9 cellular contexts compared by ENCODE assay signal in genomic region chr10:22322663-22323160, GRCh38. TPM values are rescaled to one million over a fixed set of nuclear protein-coding genes. Genes with fewer than 3 reads are reported as not detected.
DNase-seq lines count a peak whose midpoint lies in the region; ATAC-seq, FAIRE-seq and TF ChIP-seq lines count a peak whose summit lies in the region.
"Had no signal": no experiment of that assay in that cellular context is flagged by ENCODE, and none has a peak within 500 bp of the region (broad histone marks: within the 10 kb centered on the region; RNA-seq: fewer than 3 reads in every experiment).

No MANE protein-coding gene starts in this region.

- no peak overlapping the region for H4K8ac ChIP-seq in mesendoderm (ENCODE audit: low read depth, low read length)

- TF ChIP-seq EP300 in K562 (IDR thresholded peaks at IDR 0.05; ENCODE audit: low read length): no peak

- H3K18ac ChIP-seq in mesendoderm (ENCODE audit: low read length): no peak overlapping the region

- no peak overlapping the region for H2BK120ac ChIP-seq in mesendoderm (ENCODE audit: low read depth, low read length)

- no peaks in the 10 kb centered on the region for H3K9me3 ChIP-seq in heart left ventricle
- H3K9me3 ChIP-seq in K562 (replicated peaks; ENCODE audit: control insufficient read depth, insufficient read depth, low read depth, low read length): no peaks in the 10 kb centered on the region
- no peaks in the 10 kb centered on the region for H3K9me3 ChIP-seq in upper lobe of right lung

- H2BK5ac ChIP-seq in mesendoderm (ENCODE audit: low read length): no peak overlapping the region

- CTCF ChIA-PET in K562 (lab: Yijun Ruan, JAX; ENCODE audit: low intra/inter-chr PET ratio): no interaction called here

- no peaks in the 10 kb centered on the region for H3K79me1 ChIP-seq in mesendoderm (ENCODE audit: low read length)

- intact Hi-C loops in heart left ventricle (cut with DNase I): loop anchor here in 7 of 10 donors (2.0 to 10.0 kb wide), 9 partner anchors 18 to 798 kb away; partner anchors contain the start of genes DNAJC1 (in 2 of the 7), MLLT10 (in 1 of the 7), PIP4K2A (in 1 of the 7) and SKIDA1 (in 1 of the 7)
- intact Hi-C loops in cardiac septum (cut with DNase I): loop anchor here (5.0 kb wide), 1 partner anchor 320 kb away; the partner anchor contains the start of gene DNAJC1
- intact Hi-C loops in K562 (cut with micrococcal nuclease): loop anchor here (5.0 kb wide), 1 partner anchor 190 kb away; no protein-coding TSS in a partner anchor
- intact Hi-C loops in upper lobe of right lung (cut with DNase I): no loop called here

- DNase-seq in heart left ventricle: no peak
- DNase-seq in cardiac septum (ENCODE audit: low spot score): no peak
- DNase-seq in K562 (ENCODE audit: extremely low read depth in 1 of 4, low spot score in 3 of 4): no peak
- no peak for DNase-seq in mesendoderm
- DNase-seq in upper lobe of right lung: no peak
- DNase-seq in left lobe of liver (ENCODE audit: low spot score): no peak
- DNase-seq in NCI-H1694 treated with DMSO at 0.1 percent for 48 hours (lab: John Stamatoyannopoulos, UW): no peak

- TF ChIP-seq RAD21 in K562 (CRISPR knock-in tag; conservative IDR thresholded peaks at IDR 0.05 in 1 of 2, IDR thresholded peaks at IDR 0.05 in 1 of 2): no peak

- in situ Hi-C loops in K562 (cut with MboI): no loop called here

- H3K79me2 ChIP-seq in K562 (ENCODE audit: control insufficient read depth, insufficient read depth, low read length) (peaks cover 78% of the 10 kb centered on the region), mesendoderm (ENCODE audit: control insufficient read depth, insufficient read depth, low read length) (no peaks in the 10 kb centered on the region)

- H3K4me2 ChIP-seq in K562 (ENCODE audit: insufficient read depth, low read length) (peak overlapping the region; percentile 79), mesendoderm (ENCODE audit: low read length) (peak overlapping the region; percentile 41)

- TF ChIP-seq POLR2A in heart left ventricle (IDR thresholded peaks at IDR 0.05) (no peak), K562 (conservative IDR thresholded peaks at IDR 0.05) (no peak)

- no peak for ATAC-seq in heart left ventricle
- no peak for ATAC-seq in K562
- no peak for ATAC-seq in upper lobe of right lung
- ATAC-seq in HG02870 (IDR thresholded peaks at IDR 0.05; ENCODE audit: unreplicated experiment): no peak
- ATAC-seq in left lobe of liver: no peak

- H3K27me3 ChIP-seq in heart left ventricle (peaks cover 0 to 29% (median 0%) of the 10 kb centered on the region in 9 donors), K562 (ENCODE audit: control insufficient read depth in 2 of 2, insufficient read depth in 2 of 2, low read length in 2 of 2) (peaks cover 6 to 7% of the 10 kb centered on the region in 2 experiments; a peak in 3 of 5 replicates), mesendoderm (ENCODE audit: insufficient read depth, low read length, poor library complexity) (peaks cover 33% of the 10 kb centered on the region), upper lobe of right lung (peaks cover 6% of the 10 kb centered on the region)

- H2AK5ac ChIP-seq in mesendoderm (ENCODE audit: low read length): no peak overlapping the region

- H4K5ac ChIP-seq in mesendoderm (ENCODE audit: low read length): no peak overlapping the region

- no peak overlapping the region for H3K56ac ChIP-seq in mesendoderm (ENCODE audit: low read length)

- H3K9me1 ChIP-seq in K562 (ENCODE audit: control insufficient read depth, insufficient read depth, low read length): no peaks in the 10 kb centered on the region

- no peak for FAIRE-seq in K562 (lab: Jason Lieb, UNC)
- FAIRE-seq: bronchial epithelial cell had no signal

- WGBS in heart left ventricle, 4 donors: 73 to 79% (median 76%) methylated on average over 5 of the region's 5 CpGs
- WGBS in K562 (ENCODE audit: insufficient coverage, low coverage, missing lambda C conversion rate): 2% methylated on average over 5 of the region's 5 CpGs
- no CpG with 5 or more reads among the region's 5 CpGs for WGBS in mesendoderm (ENCODE audit: extremely low coverage, insufficient coverage, low lambda C conversion rate)

- peak overlapping the region in 2 of 12 donors; percentile 35 to 59 for H3K27ac ChIP-seq in heart left ventricle
- no peak overlapping the region for H3K27ac ChIP-seq in K562 (ENCODE audit: extremely low read depth, low read depth, low read length)
- no peak overlapping the region for H3K27ac ChIP-seq in mesendoderm (ENCODE audit: low read depth, low read length)
- H3K27ac ChIP-seq in upper lobe of right lung: no peak overlapping the region

- no peak overlapping the region for H2BK15ac ChIP-seq in mesendoderm (replicated peaks; ENCODE audit: low read depth)

- POLR2A ChIA-PET in K562 (lab: Yijun Ruan, JAX): interaction anchor here (0.6 to 1.6 kb wide), 4 partner anchors 16 to 114 kb away, joined by 3 to 6 read pairs (median 3); no protein-coding TSS in a partner anchor

- TSS peak; percentile 19 for BruUV-seq in K562 (replicated peaks; lab: Mats Ljungman, UMichigan)

- TF ChIP-seq CTCF in heart left ventricle (IDR thresholded peaks at IDR 0.05): no peak
- no peak for TF ChIP-seq CTCF in K562 (IDR thresholded peaks at IDR 0.05 in 2 of 3, conservative IDR thresholded peaks at IDR 0.05 in 1 of 3; ENCODE audit: insufficient read depth in 2 of 3, low read depth in 1 of 3, low read length in 3 of 3)
- TF ChIP-seq CTCF in upper lobe of right lung (IDR thresholded peaks at IDR 0.05): no peak

- H3K4me1 ChIP-seq in heart left ventricle (peaks cover 0 to 61% (median 45%) of the 10 kb centered on the region in 12 donors), K562 (replicated peaks in 1 of 2; ENCODE audit: control insufficient read depth in 2 of 2, insufficient read depth in 2 of 2, low read length in 2 of 2) (peaks cover 13 to 23% of the 10 kb centered on the region in 2 experiments; a peak in 3 of 5 replicates), mesendoderm (ENCODE audit: control insufficient read depth, low read depth, low read length) (peaks cover 5% of the 10 kb centered on the region), upper lobe of right lung (peaks cover 39% of the 10 kb centered on the region)

- peak overlapping the region; percentile 60 to 95 for H3K9ac ChIP-seq in K562 (ENCODE audit: insufficient read depth in 1 of 2, low read depth in 2 of 2, low read length in 2 of 2)
- H3K9ac ChIP-seq in mesendoderm (ENCODE audit: low read length): peak overlapping the region; percentile 57

- H4K20me1 ChIP-seq in K562 (replicated peaks; ENCODE audit: control insufficient read depth, insufficient read depth, low read length): 0 out of 2 replicates have a peak, but pooled peaks cover 6% of the 10 kb centered on the region

- peaks cover 0 to 15% (median 14%) of the 10 kb centered on the region in 9 donors for H3K36me3 ChIP-seq in heart left ventricle
- peaks cover 17% of the 10 kb centered on the region for H3K36me3 ChIP-seq in K562 (ENCODE audit: control insufficient read depth, insufficient read depth, low read length)
- no peaks in the 10 kb centered on the region for H3K36me3 ChIP-seq in mesendoderm (ENCODE audit: control insufficient read depth, insufficient read depth, low read length)
- H3K36me3 ChIP-seq in upper lobe of right lung: peaks cover 11% of the 10 kb centered on the region

- H3K23ac ChIP-seq in mesendoderm (ENCODE audit: low read length): no peak overlapping the region

- no peak overlapping the region for H2AFZ ChIP-seq in K562 (ENCODE audit: low read depth, low read length)

- H3K4me3 ChIP-seq in heart left ventricle (peak overlapping the region; percentile 50 to 88 (median 68)), K562 (peak overlapping the region; percentile 77), mesendoderm (ENCODE audit: low read length) (no peak overlapping the region), upper lobe of right lung (peak overlapping the region; percentile 78)

- H3K4ac ChIP-seq in mesendoderm (ENCODE audit: low read depth, low read length): no peak overlapping the region

RNA-seq across cellular contexts. Expression of gene BMI1, which starts 1.8 kb away (rescaled TPM):
- total RNA-seq in heart left ventricle (10 to 100 TPM; 27.2 to 48.5 (median 31.1) TPM), cardiac septum (44.1 TPM), K562 (2014; rRNA removed) (55.4 and 56.3 TPM in 2 replicates), K562 (2014; rRNA removed; fragmentation: Illumina TruSeq; extraction: Trizol) (91.5 and 95.1 TPM in 2 replicates), K562 (2015; rRNA removed; fragmentation: Illumina TruSeq; extraction: Trizol) (96.4 and 103 TPM in 2 replicates), K562 (2021) (73.8 and 82.1 TPM in 2 replicates), upper lobe of right lung (50.9 TPM), left lobe of liver (25.4 TPM)
- polyA plus RNA-seq in heart left ventricle (10 to 100 TPM; 10.6 to 35.4 TPM), K562 (2011; rRNA removed) (66.4 and 70.8 TPM in 2 replicates), K562 (2014; fragmentation: Illumina TruSeq; extraction: Trizol) (64.2 and 84.2 TPM in 2 replicates), K562 (2014; fragmentation: Nextera tagmentation; extraction: Ambion mirVana) (10 to 100 TPM; 21.4 to 30.0 TPM), K562 (2014; rRNA removed) (62.7 TPM in 2 replicates)
- total RNA-seq in K562 (2011; cell fraction: chromatin; rRNA removed; ENCODE audit: low replicate concordance): 33.8 and 136 TPM in 2 replicates
- total RNA-seq in K562 (2011; cell fraction: nucleolus; rRNA removed): 16.8 and 23.9 TPM in 2 replicates
- total RNA-seq in K562 (2011; cell fraction: nucleoplasm; rRNA removed): 36.0 and 42.4 TPM in 2 replicates
- polyA plus RNA-seq in K562 (2011; cell fraction: cytosol; rRNA removed): 33.3 and 41.2 TPM in 2 replicates
- polyA plus RNA-seq in K562 (2011; cell fraction: nucleus; rRNA removed): 77.4 and 118 TPM in 2 replicates
- polyA plus RNA-seq in K562 (2012): 63.7 and 89.6 TPM in 2 replicates
- polyA minus RNA-seq in K562 (2011; rRNA and poly(A)+ RNA removed): 117 and 139 TPM in 2 replicates
- 33.7 and 33.9 TPM in 2 replicates for polyA minus RNA-seq in K562 (2011; cell fraction: cytosol; rRNA and poly(A)+ RNA removed)
- 23.8 and 55.0 TPM in 2 replicates for polyA minus RNA-seq in K562 (2011; cell fraction: nucleus; rRNA and poly(A)+ RNA removed)
- 5.0 TPM for polyA plus RNA-seq in mesendoderm (2013, experiment 1 of 2)
- polyA plus RNA-seq in mesendoderm (2013, experiment 2 of 2): 4.8 TPM

RNA-seq across cellular contexts. Expression of gene COMMD3, which starts 6.5 kb away (rescaled TPM):
- total RNA-seq in heart left ventricle: 10 to 100 TPM; 44.4 to 88.3 (median 74.1) TPM
- 10 to 100 TPM; 64.4 to 88.5 TPM for polyA plus RNA-seq in heart left ventricle
- total RNA-seq in cardiac septum: 71.6 TPM
- total RNA-seq in K562 (2011; cell fraction: chromatin; rRNA removed; ENCODE audit: low replicate concordance): 36.2 and 67.3 TPM in 2 replicates
- total RNA-seq in K562 (2011; cell fraction: nucleolus; rRNA removed): 25.8 and 35.8 TPM in 2 replicates
- 39.6 and 49.1 TPM in 2 replicates for total RNA-seq in K562 (2011; cell fraction: nucleoplasm; rRNA removed)
- 50.7 and 51.3 TPM in 2 replicates for total RNA-seq in K562 (2014; rRNA removed)
- 78.6 and 80.1 TPM in 2 replicates for total RNA-seq in K562 (2014; rRNA removed; fragmentation: Illumina TruSeq; extraction: Trizol)
- total RNA-seq in K562 (2015; rRNA removed; fragmentation: Illumina TruSeq; extraction: Trizol): 77.5 and 85.9 TPM in 2 replicates
- 69.4 and 82.0 TPM in 2 replicates for total RNA-seq in K562 (2021)
- 69.1 and 79.2 TPM in 2 replicates for polyA plus RNA-seq in K562 (2011; rRNA removed)
- polyA plus RNA-seq in K562 (2011; cell fraction: cytosol; rRNA removed): 16.4 and 26.1 TPM in 2 replicates
- polyA plus RNA-seq in K562 (2011; cell fraction: nucleus; rRNA removed): 51.2 and 103 TPM in 2 replicates
- polyA plus RNA-seq in K562 (2012): 79.7 and 98.3 TPM in 2 replicates
- polyA plus RNA-seq in K562 (2014; fragmentation: Illumina TruSeq; extraction: Trizol): 63.2 and 70.3 TPM in 2 replicates
- 100 to 1,000 TPM; 216 to 217 TPM for polyA plus RNA-seq in K562 (2014; fragmentation: Nextera tagmentation; extraction: Ambion mirVana)
- polyA plus RNA-seq in K562 (2014; rRNA removed): 72.5 and 80.5 TPM in 2 replicates
- 19.3 and 21.8 TPM in 2 replicates for polyA minus RNA-seq in K562 (2011; rRNA and poly(A)+ RNA removed)
- 2.6 and 3.9 TPM in 2 replicates for polyA minus RNA-seq in K562 (2011; cell fraction: cytosol; rRNA and poly(A)+ RNA removed)
- polyA minus RNA-seq in K562 (2011; cell fraction: nucleus; rRNA and poly(A)+ RNA removed): 23.8 and 53.2 TPM in 2 replicates
- polyA plus RNA-seq in mesendoderm (2013, experiment 1 of 2): 3.0 TPM
- polyA plus RNA-seq in mesendoderm (2013, experiment 2 of 2): 2.8 TPM
- total RNA-seq in upper lobe of right lung: 44.8 TPM
- 30.1 TPM for total RNA-seq in left lobe of liver

RNA-seq across cellular contexts. Expression of gene SPAG6, which starts 22.6 kb away (rescaled TPM):
- total RNA-seq in heart left ventricle (under 1 TPM in 1 of 9 donors, not detected in 8; 0.42 TPM), cardiac septum (not detected), K562 (2014; rRNA removed) (3.5 and 4.2 TPM in 2 replicates), K562 (2014; rRNA removed; fragmentation: Illumina TruSeq; extraction: Trizol) (11.8 and 12.7 TPM in 2 replicates), K562 (2015; rRNA removed; fragmentation: Illumina TruSeq; extraction: Trizol) (8.1 and 12.0 TPM in 2 replicates), K562 (2021) (6.6 and 7.5 TPM in 2 replicates), upper lobe of right lung (not detected), left lobe of liver (not detected)
- polyA plus RNA-seq in heart left ventricle (not detected), K562 (2011; rRNA removed) (0.30 and 4.7 TPM in 2 replicates), K562 (2014; fragmentation: Illumina TruSeq; extraction: Trizol) (12.9 and 15.7 TPM in 2 replicates), K562 (2014; fragmentation: Nextera tagmentation; extraction: Ambion mirVana) (10 to 100 TPM; 17.5 to 23.1 TPM), K562 (2014; rRNA removed) (10.5 and 11.2 TPM in 2 replicates)
- 7.9 and 17.0 TPM in 2 replicates for total RNA-seq in K562 (2011; cell fraction: chromatin; rRNA removed; ENCODE audit: low replicate concordance)
- 2.3 and 5.8 TPM in 2 replicates for total RNA-seq in K562 (2011; cell fraction: nucleolus; rRNA removed)
- 11.3 and 23.9 TPM in 2 replicates for total RNA-seq in K562 (2011; cell fraction: nucleoplasm; rRNA removed)
- polyA plus RNA-seq in K562 (2011; cell fraction: cytosol; rRNA removed): 0.09 and 0.92 TPM in 2 replicates
- 0.55 and 2.5 TPM in 2 replicates for polyA plus RNA-seq in K562 (2011; cell fraction: nucleus; rRNA removed)
- 8.6 and 28.1 TPM in 2 replicates for polyA plus RNA-seq in K562 (2012)
- polyA minus RNA-seq in K562 (2011; rRNA and poly(A)+ RNA removed): 0.12 and 2.5 TPM in 2 replicates
- polyA minus RNA-seq in K562 (2011; cell fraction: cytosol; rRNA and poly(A)+ RNA removed): 1.0 TPM in 1 of 2 replicates, not detected in the other
- polyA minus RNA-seq in K562 (2011; cell fraction: nucleus; rRNA and poly(A)+ RNA removed): 0.33 and 3.5 TPM in 2 replicates
- 0.10 TPM for polyA plus RNA-seq in mesendoderm (2013, experiment 1 of 2)
- polyA plus RNA-seq in mesendoderm (2013, experiment 2 of 2): 0.06 TPM
- total RNA-seq: bronchial epithelial cell had no signal
